Comparison of ENCODE assay signal across 8 cellular contexts in genomic region chr15:74375303-74375693, GRCh38. TPM values are rescaled to one million over a fixed set of nuclear protein-coding genes. Genes with fewer than 3 reads are reported as not detected.
A peak's percentile ranks its signal among the peaks of the same experiment; 100 is the strongest.
DNase-seq lines count a peak whose midpoint lies in the region; ATAC-seq lines count a peak whose summit lies in the region.

No MANE protein-coding gene starts in this region.

- H3K27ac ChIP-seq in HUES64 (ENCODE audit: low read depth, low read length) (no peak overlapping the region), mesenchymal stem cell (ENCODE audit: low read length, poor library complexity, severe bottlenecking) (no peak overlapping the region)

- no peaks in the 10 kb centered on the region for H3K79me1 ChIP-seq in mesenchymal stem cell (replicated peaks; ENCODE audit: low read length, poor library complexity, severe bottlenecking)

- H2BK15ac ChIP-seq in mesenchymal stem cell (ENCODE audit: low read depth, poor library complexity, severe bottlenecking), result no peak overlapping the region

- no peak overlapping the region for H4K8ac ChIP-seq in mesenchymal stem cell (ENCODE audit: low read length)

- WGBS in HUES64, result 27% methylated on average over 9 of the region's 9 CpGs
- 14% methylated on average over 8 of the region's 9 CpGs for WGBS in mesenchymal stem cell

- H3K4me2 ChIP-seq in mesenchymal stem cell (ENCODE audit: low read length, poor library complexity, severe bottlenecking), result no peak overlapping the region

- H3K27me3 ChIP-seq in HUES64 (ENCODE audit: insufficient read depth, low read length), result no peaks in the 10 kb centered on the region; the same call in 1 of the 2 replicates
- H3K27me3 ChIP-seq in endocrine pancreas (ENCODE audit: control insufficient read depth, insufficient read depth, low read length), result no peaks in the 10 kb centered on the region
- H3K27me3 ChIP-seq in mesenchymal stem cell (ENCODE audit: control insufficient read depth in 1 of 2, insufficient read depth in 1 of 2, low read length in 2 of 2), result peaks cover 0 to 25% of the 10 kb centered on the region in 2 experiments

- H3K14ac ChIP-seq in mesenchymal stem cell (ENCODE audit: low read length in 2 of 2), result no peak overlapping the region

- no peaks in the 10 kb centered on the region for H3K9me3 ChIP-seq in HUES64 (ENCODE audit: insufficient read depth, low read depth, low read length)
- H3K9me3 ChIP-seq in endocrine pancreas (ENCODE audit: control insufficient read depth, low read length), result no peaks in the 10 kb centered on the region
- no peaks in the 10 kb centered on the region for H3K9me3 ChIP-seq in mesenchymal stem cell (ENCODE audit: control insufficient read depth, low read length)

- H2BK120ac ChIP-seq in mesenchymal stem cell (ENCODE audit: low read depth, low read length), result no peak overlapping the region

- H2BK5ac ChIP-seq in mesenchymal stem cell (ENCODE audit: low read depth, low read length, poor library complexity, severe bottlenecking), result no peak overlapping the region

- no peak overlapping the region for H3K4ac ChIP-seq in mesenchymal stem cell (ENCODE audit: low read depth in 1 of 2, low read length in 2 of 2)

- H3K4me1 ChIP-seq in HUES64 (ENCODE audit: insufficient read depth, low read length) (peaks cover 12% of the 10 kb centered on the region), endocrine pancreas (ENCODE audit: control insufficient read depth, insufficient read depth, low read length) (peaks cover 3% of the 10 kb centered on the region), mesenchymal stem cell (ENCODE audit: control insufficient read depth, insufficient read depth, low read depth, low read length) (peaks cover 14% of the 10 kb centered on the region)

- ATAC-seq in HG02870 (IDR thresholded peaks at IDR 0.05; ENCODE audit: unreplicated experiment), result no peak

- H2AFZ ChIP-seq in mesenchymal stem cell (ENCODE audit: low read depth, low read length), result no peak overlapping the region

- no peak overlapping the region for H3K18ac ChIP-seq in mesenchymal stem cell (ENCODE audit: low read depth in 1 of 2, low read length in 2 of 2)

- no peaks in the 10 kb centered on the region for H3K36me3 ChIP-seq in HUES64 (ENCODE audit: insufficient read depth, low read length)
- no peaks in the 10 kb centered on the region for H3K36me3 ChIP-seq in endocrine pancreas (ENCODE audit: control insufficient read depth, insufficient read depth, low read length)
- H3K36me3 ChIP-seq in mesenchymal stem cell (ENCODE audit: control insufficient read depth in 1 of 2, insufficient read depth in 2 of 2, low read depth in 1 of 2, low read length in 2 of 2), result no peaks in the 10 kb centered on the region

- DNase-seq in DMS 273 treated with DMSO at 0.1 percent for 48 hours (lab: John Stamatoyannopoulos, UW), result peak; percentile 26
- DNase-seq in NOMO-1 treated with DMSO at 0.1 percent for 48 hours (lab: John Stamatoyannopoulos, UW; ENCODE audit: unreplicated experiment), result peak; percentile 78
- DNase-seq in activated CD8-positive, alpha-beta memory T cell treated with anti-CD3 and anti-CD28 coated beads for 1 hour (ENCODE audit: extremely low read depth in 1 of 2, low read depth in 1 of 2), result peak; percentile 61 to 69
- peak; percentile 80 for DNase-seq in mesenchymal stem cell
- DNase-seq in stimulated activated CD8-positive, alpha-beta memory T cell treated with anti-CD3 and anti-CD28 coated beads, Interleukin-4, amount 100 ng/mL, for 4 hours (ENCODE audit: low read depth in 2 of 2, low spot score in 1 of 2), result peak; percentile 68 to 76

- no peak overlapping the region for H4K91ac ChIP-seq in mesenchymal stem cell (ENCODE audit: low read length)

- H2AK5ac ChIP-seq in mesenchymal stem cell (ENCODE audit: low read length, severe bottlenecking), result no peak overlapping the region

- H3K23ac ChIP-seq in mesenchymal stem cell (ENCODE audit: low read length in 2 of 2), result no peak overlapping the region

- no peak overlapping the region for H2BK12ac ChIP-seq in mesenchymal stem cell (ENCODE audit: low read length in 2 of 2)

- no peak overlapping the region for H3K9ac ChIP-seq in HUES64 (ENCODE audit: low read depth, low read length)
- H3K9ac ChIP-seq in endocrine pancreas (ENCODE audit: control insufficient read depth, insufficient read depth, low read length), result no peak overlapping the region
- no peak overlapping the region for H3K9ac ChIP-seq in mesenchymal stem cell (ENCODE audit: low read length)

- peak overlapping the region; percentile 64; the same call in 1 of the 2 replicates for H3K4me3 ChIP-seq in HUES64 (ENCODE audit: low read length)
- peak overlapping the region; percentile 27 for H3K4me3 ChIP-seq in endocrine pancreas (ENCODE audit: control insufficient read depth, insufficient read depth, low read length)
- H3K4me3 ChIP-seq in mesenchymal stem cell (ENCODE audit: insufficient read depth in 1 of 2, low read depth in 1 of 2, low read length in 2 of 2), result no peak overlapping the region

RNA-seq across cellular contexts. Expression of gene CYP11A1, which starts 7.9 kb away (rescaled TPM):
- polyA plus RNA-seq in HUES64 (2013, experiment 1 of 2), result 1.7 TPM
- 2.2 TPM for polyA plus RNA-seq in HUES64 (2013, experiment 2 of 2)
- polyA plus RNA-seq in mesenchymal stem cell (2013, experiment 1 of 2), result 0.08 TPM
- 0.07 TPM for polyA plus RNA-seq in mesenchymal stem cell (2013, experiment 2 of 2)

RNA-seq across cellular contexts. Expression of gene SEMA7A, which starts 58.5 kb away (rescaled TPM):
- 11.3 TPM for polyA plus RNA-seq in HUES64 (2013, experiment 1 of 2)
- polyA plus RNA-seq in HUES64 (2013, experiment 2 of 2), result 16.9 TPM
- 0.94 TPM for polyA plus RNA-seq in mesenchymal stem cell (2013, experiment 1 of 2)
- 1.1 TPM for polyA plus RNA-seq in mesenchymal stem cell (2013, experiment 2 of 2)

Comparison
In these comparisons a context has a peak if more than half of its experiments do, and no peak if none do; other contexts are left out.
1. DNase-seq: peak in every context shown above with its lines; median percentile 80 in mesenchymal stem cell; 78 in NOMO-1 treated with DMSO at 0.1 percent for 48 hours; 72 in stimulated activated CD8-positive, alpha-beta memory T cell treated with anti-CD3 and anti-CD28 coated beads, Interleukin-4, amount 100 ng/mL, for 4 hours; 65 in activated CD8-positive, alpha-beta memory T cell treated with anti-CD3 and anti-CD28 coated beads for 1 hour; 26 in DMS 273 treated with DMSO at 0.1 percent for 48 hours.
2. H3K4me3 ChIP-seq: peak in HUES64 (single experiment) and endocrine pancreas (single experiment); none in mesenchymal stem cell (0 of 2).